In the genomic region with DNA sequence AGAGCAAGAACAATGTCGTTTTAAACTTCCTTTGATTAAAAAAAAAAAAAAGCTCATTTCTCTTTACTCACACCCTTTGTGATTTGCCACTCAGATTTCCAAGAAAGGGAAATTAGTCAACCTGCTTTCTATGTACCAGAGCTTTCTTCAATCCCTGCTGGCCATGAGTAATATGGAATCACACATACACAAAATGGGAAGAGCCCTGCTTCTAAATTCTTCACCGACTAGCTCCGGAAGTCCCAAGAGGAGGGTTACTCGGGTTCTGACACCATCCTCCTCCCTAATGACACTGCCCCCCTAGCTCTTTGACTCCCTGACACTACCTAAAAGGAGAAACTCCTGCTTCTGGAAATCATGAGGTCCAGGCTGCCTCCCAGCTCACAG, we compare ENCODE assay signal across 16 cellular contexts.
DNase-seq lines count a peak whose midpoint lies in the region; ATAC-seq, FAIRE-seq and TF ChIP-seq lines count a peak whose summit lies in the region.
"Had no signal": no experiment of that assay in that cellular context is flagged by ENCODE, and none has a peak within 500 bp of the region (broad histone marks: within the 10 kb centered on the region; RNA-seq: fewer than 3 reads in every experiment).

No MANE protein-coding gene starts in this region.

- H3K9me3 ChIP-seq in OCI-LY7 (ENCODE audit: low read length) (no peaks in the 10 kb centered on the region), HepG2 (ENCODE audit: low read length) (no peaks in the 10 kb centered on the region)
- H3K9me3 ChIP-seq: breast epithelium, Caco-2 had no signal

- H4K20me1 ChIP-seq in OCI-LY7 (ENCODE audit: insufficient read depth, low read length) (no peaks in the 10 kb centered on the region), HepG2 (ENCODE audit: insufficient read depth, low read length) (no peaks in the 10 kb centered on the region)

- intact Hi-C loops in OCI-LY7 (cut with micrococcal nuclease; ENCODE audit: unreplicated experiment), result no loop called here
- intact Hi-C loops in HepG2 (cut with micrococcal nuclease; ENCODE audit: unreplicated experiment), result no loop called here

- BruUV-seq in OCI-LY7 (replicated peaks; lab: Mats Ljungman, UMichigan) (no TSS peak), HepG2 (replicated peaks; lab: Mats Ljungman, UMichigan) (no TSS peak)

- H2AFZ ChIP-seq in OCI-LY7 (ENCODE audit: low read length), result peak overlapping the region; percentile 79; the same call in 1 of the 2 replicates
- H2AFZ ChIP-seq in HepG2 (ENCODE audit: low read length), result no peak overlapping the region
- H2AFZ ChIP-seq: neural progenitor cell had no signal

- in situ Hi-C loops in HepG2 (cut with HindIII; ENCODE audit: extremely low pct_ligation_motif_present, low pct_unique_long_range_greater_than_20kb), result no loop called here

- H3K27me3 ChIP-seq in HepG2 (ENCODE audit: control insufficient read depth in 1 of 2, insufficient read depth in 2 of 2, low read length in 2 of 2), result 0 out of 5 replicates have a peak, but pooled peaks cover 0 to 7% of the 10 kb centered on the region in 2 experiments
- H3K27me3 ChIP-seq: breast epithelium, neural progenitor cell had no signal

- no peak for FAIRE-seq in HepG2 (lab: Jason Lieb, UNC)
- FAIRE-seq: islet of Langerhans had no signal

- TF ChIP-seq RAD21 in HepG2 (CRISPR knock-in tag; IDR thresholded peaks at IDR 0.05), result no peak

- H3K4me1 ChIP-seq in OCI-LY7 (ENCODE audit: insufficient read depth, low read length, poor library complexity, severe bottlenecking) (peaks cover 63% of the 10 kb centered on the region), HepG2 (ENCODE audit: insufficient read depth, low read length) (peaks cover 8% of the 10 kb centered on the region)
- H3K4me1 ChIP-seq: breast epithelium, Caco-2 had no signal

- peak overlapping the region; percentile 67 for H3K4me2 ChIP-seq in OCI-LY7 (ENCODE audit: low read length)
- H3K4me2 ChIP-seq in HepG2 (ENCODE audit: low read depth, low read length), result no peak overlapping the region
- H3K4me2 ChIP-seq: neural progenitor cell had no signal

- no peaks in the 10 kb centered on the region for H3K79me2 ChIP-seq in OCI-LY7 (ENCODE audit: insufficient read depth, low read depth, low read length)
- H3K79me2 ChIP-seq in HepG2 (ENCODE audit: insufficient read depth, low read length), result no peaks in the 10 kb centered on the region

- POLR2A ChIA-PET in OCI-LY7 (lab: Charles Lee), result interaction anchor here (0.5 to 2.1 kb wide), 16 partner anchors 10 to 1416 kb away, joined by 3 to 14 read pairs (median 4); no protein-coding TSS in a partner anchor
- POLR2A ChIA-PET in HepG2 (lab: Yijun Ruan, JAX), result no interaction called here

- TF ChIP-seq POLR2A in HepG2 (IDR thresholded peaks at IDR 0.05; ENCODE audit: insufficient read depth in 1 of 2, low read depth in 2 of 2, low read length in 2 of 2), result no peak

- H3K9me2 ChIP-seq in OCI-LY7 (ENCODE audit: insufficient read depth, low read length), result no peaks in the 10 kb centered on the region

- TF ChIP-seq EP300 in HepG2 (IDR thresholded peaks at IDR 0.05; ENCODE audit: low read depth in 2 of 2, low read length in 2 of 2) (no peak), HepG2 (CRISPR knock-in tag; IDR thresholded peaks at IDR 0.05; ENCODE audit: borderline replicate concordance) (no peak)

- 45% methylated on average over 4 of the region's 4 CpGs for WGBS in HepG2 (ENCODE audit: low lambda C conversion rate)

- ATAC-seq in GM18907 (IDR thresholded peaks at IDR 0.05; ENCODE audit: unreplicated experiment) (peak; percentile 25), HG02759 (IDR thresholded peaks at IDR 0.05; ENCODE audit: unreplicated experiment) (peak; percentile 27), HepG2 (no peak)

- H3K27ac ChIP-seq in OCI-LY7 (ENCODE audit: low read depth, low read length, poor library complexity, severe bottlenecking), result peak overlapping the region; percentile 44
- no peak overlapping the region for H3K27ac ChIP-seq in HepG2 (ENCODE audit: extremely low read length, insufficient read depth, low read length)
- H3K27ac ChIP-seq: breast epithelium, esophagus muscularis mucosa, neural progenitor cell had no signal

- H3K9ac ChIP-seq in HepG2 (ENCODE audit: insufficient read depth, low read depth, low read length), result no peak overlapping the region
- H3K9ac ChIP-seq: neural progenitor cell had no signal

- peak overlapping the region; percentile 17 for H3K4me3 ChIP-seq in OCI-LY7 (ENCODE audit: low read depth, low read length, poor library complexity, severe bottlenecking)
- no peak overlapping the region for H3K4me3 ChIP-seq in HepG2 (replicated peaks in 1 of 3; ENCODE audit: insufficient read depth in 1 of 3, low read depth in 2 of 3, low read length in 3 of 3)
- H3K4me3 ChIP-seq: breast epithelium, esophagus muscularis mucosa, neural progenitor cell had no signal

- H3K36me3 ChIP-seq in OCI-LY7 (ENCODE audit: insufficient read depth, low read length), result no peaks in the 10 kb centered on the region
- H3K36me3 ChIP-seq in HepG2 (replicated peaks in 1 of 2; ENCODE audit: control insufficient read depth in 1 of 2, insufficient read depth in 2 of 2, low read length in 2 of 2), result no peaks in the 10 kb centered on the region
- H3K36me3 ChIP-seq: breast epithelium, esophagus muscularis mucosa, neural progenitor cell had no signal

- CTCF ChIA-PET in OCI-LY7 (lab: Charles Lee; ENCODE audit: unreplicated experiment), result interaction anchor here (0.5 to 0.9 kb wide), 2 partner anchors 23 to 33 kb away, joined by 3 to 4 read pairs; no protein-coding TSS in a partner anchor
- CTCF ChIA-PET in HepG2 (lab: Yijun Ruan, JAX; ENCODE audit: low intra/inter-chr PET ratio, low total read pairs), result no interaction called here

- TF ChIP-seq CTCF in OCI-LY7 (conservative IDR thresholded peaks at IDR 0.05; ENCODE audit: low read length) (no peak), HepG2 (CRISPR knock-in tag; IDR thresholded peaks at IDR 0.05) (no peak)

- peak; percentile 59 for DNase-seq in CD1c-positive myeloid dendritic cell (ENCODE audit: extremely low spot score)
- no peak for DNase-seq in OCI-LY7 (ENCODE audit: low spot score)
- no peak for DNase-seq in COR-L47 (lab: John Stamatoyannopoulos, UW)
- DNase-seq in NCI-H2029 treated with DMSO at 0.1 percent for 48 hours (lab: John Stamatoyannopoulos, UW), result no peak
- DNase-seq in globus pallidus (ENCODE audit: low spot score), result no peak
- no peak for DNase-seq in HepG2 (ENCODE audit: low spot score)
- DNase-seq: activated CD4-positive, alpha-beta T cell treated with anti-CD3 and anti-CD28 coated beads, Interleukin-2, amount 50 U/mL, for 1 hour; Caco-2; NCI-H146; substantia nigra had no signal

TF ChIP-seq in HepG2, 621 proteins besides CTCF, POLR2A, EP300 and RAD21 (continues in another document):
- no peak for TF ChIP-seq RFX3 (CRISPR knock-in tag; IDR thresholded peaks at IDR 0.05)
- no peak for TF ChIP-seq ZNF839 (CRISPR knock-in tag; IDR thresholded peaks at IDR 0.05; ENCODE audit: borderline replicate concordance)
- TF ChIP-seq ARNT2 (CRISPR knock-in tag; IDR thresholded peaks at IDR 0.05; ENCODE audit: low read depth), result no peak
- no peak for TF ChIP-seq ZNF570 (CRISPR knock-in tag; IDR thresholded peaks at IDR 0.05; ENCODE audit: borderline replicate concordance)
- no peak for TF ChIP-seq ZNF235 (CRISPR knock-in tag; IDR thresholded peaks at IDR 0.05; ENCODE audit: borderline replicate concordance)
- TF ChIP-seq ZSCAN20 (CRISPR knock-in tag; IDR thresholded peaks at IDR 0.05; ENCODE audit: borderline replicate concordance), result no peak
- TF ChIP-seq, protein P1, sequence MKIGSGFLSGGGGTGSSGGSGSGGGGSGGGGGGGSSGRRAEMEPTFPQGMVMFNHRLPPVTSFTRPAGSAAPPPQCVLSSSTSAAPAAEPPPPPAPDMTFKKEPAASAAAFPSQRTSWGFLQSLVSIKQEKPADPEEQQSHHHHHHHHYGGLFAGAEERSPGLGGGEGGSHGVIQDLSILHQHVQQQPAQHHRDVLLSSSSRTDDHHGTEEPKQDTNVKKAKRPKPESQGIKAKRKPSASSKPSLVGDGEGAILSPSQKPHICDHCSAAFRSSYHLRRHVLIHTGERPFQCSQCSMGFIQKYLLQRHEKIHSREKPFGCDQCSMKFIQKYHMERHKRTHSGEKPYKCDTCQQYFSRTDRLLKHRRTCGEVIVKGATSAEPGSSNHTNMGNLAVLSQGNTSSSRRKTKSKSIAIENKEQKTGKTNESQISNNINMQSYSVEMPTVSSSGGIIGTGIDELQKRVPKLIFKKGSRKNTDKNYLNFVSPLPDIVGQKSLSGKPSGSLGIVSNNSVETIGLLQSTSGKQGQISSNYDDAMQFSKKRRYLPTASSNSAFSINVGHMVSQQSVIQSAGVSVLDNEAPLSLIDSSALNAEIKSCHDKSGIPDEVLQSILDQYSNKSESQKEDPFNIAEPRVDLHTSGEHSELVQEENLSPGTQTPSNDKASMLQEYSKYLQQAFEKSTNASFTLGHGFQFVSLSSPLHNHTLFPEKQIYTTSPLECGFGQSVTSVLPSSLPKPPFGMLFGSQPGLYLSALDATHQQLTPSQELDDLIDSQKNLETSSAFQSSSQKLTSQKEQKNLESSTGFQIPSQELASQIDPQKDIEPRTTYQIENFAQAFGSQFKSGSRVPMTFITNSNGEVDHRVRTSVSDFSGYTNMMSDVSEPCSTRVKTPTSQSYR (CRISPR knock-in tag; IDR thresholded peaks at IDR 0.05; ENCODE audit: borderline replicate concordance), result no peak
- TF ChIP-seq RFXANK (CRISPR knock-in tag; IDR thresholded peaks at IDR 0.05), result no peak
- no peak for TF ChIP-seq PAF1 (CRISPR knock-in tag; IDR thresholded peaks at IDR 0.05)
- no peak for TF ChIP-seq NCOA5 (CRISPR knock-in tag; IDR thresholded peaks at IDR 0.05)
- TF ChIP-seq ZNF674 (CRISPR knock-in tag; IDR thresholded peaks at IDR 0.05; ENCODE audit: low read depth), result no peak
- TF ChIP-seq ZNF670 (CRISPR knock-in tag; IDR thresholded peaks at IDR 0.05; ENCODE audit: borderline replicate concordance), result no peak
- TF ChIP-seq ZNF333 (CRISPR knock-in tag; IDR thresholded peaks at IDR 0.05; ENCODE audit: borderline replicate concordance), result no peak
